Comparison of ENCODE assay signal across 25 cellular contexts in genomic region chr10:81725851-81726250, GRCh38.
"Had no signal": no experiment of that assay in that cellular context is flagged by ENCODE, and none has a peak within 500 bp of the region (broad histone marks: within the 10 kb centered on the region; RNA-seq: fewer than 3 reads in every experiment).

No MANE protein-coding gene starts in this region.

- H3K9me3 Mint-ChIP-seq: mesothelial cell of epicardium had no signal

- H3K4me1 ChIP-seq: left lung, pancreas, right atrium auricular region, stomach, thyroid gland, vagina had no signal

- ATAC-seq: left lung, mucosa of descending colon, pancreas, sciatic nerve had no signal

- H3K4me3 ChIP-seq: dorsolateral prefrontal cortex, left lung, mucosa of descending colon, pancreas, right atrium auricular region, smooth muscle cell, stomach, thyroid gland, vagina had no signal

- H3K4me1 Mint-ChIP-seq: mesothelial cell of epicardium had no signal

- H3K36me3 ChIP-seq: left lung, neutrophil, pancreas, right atrium auricular region, stomach, thyroid gland, vagina had no signal

- H3K27me3 Mint-ChIP-seq: naive B cell, progenitor cell of endocrine pancreas had no signal

- H3K27me3 ChIP-seq: dorsolateral prefrontal cortex, left lung, neutrophil, pancreas, right atrium auricular region, stomach, thyroid gland, vagina had no signal

- H3K27ac ChIP-seq: dorsolateral prefrontal cortex, left lung, neutrophil, pancreas, right atrium auricular region, stomach, thyroid gland, vagina had no signal

- H3K4me3 Mint-ChIP-seq: immature natural killer cell, mesothelial cell of epicardium had no signal

- DNase-seq: dorsolateral prefrontal cortex; effector CD4-positive, alpha-beta T cell; hypothalamus; immature natural killer cell; islet precursor cell; left lung; mesenchymal stem cell; mucosa of descending colon; naive B cell; pancreas; stimulated activated CD4-positive, alpha-beta T cell treated with anti-CD3 and anti-CD28 coated beads, Interleukin-12 subunit alpha, Interleukin-12 subunit beta, amount 100 ng/mL, for 4 hours; stimulated activated CD4-positive, alpha-beta T cell treated with anti-CD3 and anti-CD28 coated beads, Interleukin-1b, Interleukin-23, amount 100 ng/mL, for 48 hours; stimulated activated CD4-positive, alpha-beta T cell treated with anti-CD3 and anti-CD28 coated beads, Interleukin-4, amount 100 ng/mL, for 1 hour; stimulated activated CD8-positive, alpha-beta memory T cell treated with anti-CD3 and anti-CD28 coated beads, Interleukin-4, amount 100 ng/mL, for 48 hours; stimulated activated naive CD4-positive, alpha-beta T cell; stomach; thyroid gland; trophoblast cell had no signal

- H3K36me3 Mint-ChIP-seq: immature natural killer cell, mesothelial cell of epicardium, naive B cell had no signal

- H3K27ac Mint-ChIP-seq: immature natural killer cell, mesothelial cell of epicardium, progenitor cell of endocrine pancreas had no signal

- H3K9me3 ChIP-seq: left lung, neutrophil, pancreas, right atrium auricular region, stomach, thyroid gland, vagina had no signal
